Comparison of ENCODE assay signal across 1 cellular context in genomic region chr16:16417037-16417436, GRCh38. TPM values are rescaled to one million over a fixed set of nuclear protein-coding genes. Genes with fewer than 3 reads are reported as not detected.
"Had no signal": no experiment of that assay in that cellular context is flagged by ENCODE, and none has a peak within 500 bp of the region (broad histone marks: within the 10 kb centered on the region; RNA-seq: fewer than 3 reads in every experiment).

No MANE protein-coding gene starts in this region.

RNA-seq across cellular contexts. Expression of gene NPIPA7, which starts 38.1 kb away (rescaled TPM):
- total RNA-seq: smooth muscle cell had no signal
